ENCODE assay signal across 13 cellular contexts in genomic region chr9:93129691-93130500, GRCh38. TPM values are rescaled to one million over a fixed set of nuclear protein-coding genes. Genes with fewer than 3 reads are reported as not detected.
A peak's percentile ranks its signal among the peaks of the same experiment; 100 is the strongest.
DNase-seq lines count a peak whose midpoint lies in the region; ATAC-seq and TF ChIP-seq lines count a peak whose summit lies in the region.
"Had no signal": no experiment of that assay in that cellular context is flagged by ENCODE, and none has a peak within 500 bp of the region (broad histone marks: within the 10 kb centered on the region; RNA-seq: fewer than 3 reads in every experiment).

No MANE protein-coding gene starts in this region.

- H3K27me3 Mint-ChIP-seq in activated T-cell treated with anti-CD3 and anti-CD28 coated beads, Interleukin-2, amount 50 U/mL, for 4 hours (ENCODE audit: low read depth) = no peaks in the 10 kb centered on the region
- H3K27me3 Mint-ChIP-seq in dendritic cell treated with granulocyte-macrophage colony-stimulating factor and Interleukin-4, amounts not matched to agents 40 ng/mL and 50 ng/mL, for 4 days = no peaks in the 10 kb centered on the region
- no peaks in the 10 kb centered on the region for H3K27me3 Mint-ChIP-seq in naive thymus-derived CD4-positive, alpha-beta T cell
- peaks cover 5% of the 10 kb centered on the region for H3K27me3 Mint-ChIP-seq in WTC11 (ENCODE audit: low read depth)

- H3K4me3 ChIP-seq in naive thymus-derived CD4-positive, alpha-beta T cell (ENCODE audit: low read length) = no peak overlapping the region
- H3K4me3 ChIP-seq in tibial artery = no peak overlapping the region
- H3K4me3 ChIP-seq: SJCRH30 had no signal

- H3K27me3 ChIP-seq in naive thymus-derived CD4-positive, alpha-beta T cell (ENCODE audit: control insufficient read depth in 2 of 2, insufficient read depth in 2 of 2, low read length in 2 of 2) = no peaks in the 10 kb centered on the region
- H3K27me3 ChIP-seq in tibial artery = no peaks in the 10 kb centered on the region
- H3K27me3 ChIP-seq: SJCRH30 had no signal

- H3K27ac Mint-ChIP-seq in dendritic cell treated with granulocyte-macrophage colony-stimulating factor and Interleukin-4, amounts not matched to agents 40 ng/mL and 50 ng/mL, for 4 days = peak overlapping the region; percentile 96
- H3K27ac Mint-ChIP-seq in naive thymus-derived CD4-positive, alpha-beta T cell = peak overlapping the region; percentile 9 to 98 (median 85)
- H3K27ac Mint-ChIP-seq in WTC11 = no peak overlapping the region; the same call in 1 of the 2 replicates

- no peaks in the 10 kb centered on the region for H3K9me3 Mint-ChIP-seq in activated T-cell treated with anti-CD3 and anti-CD28 coated beads, Interleukin-2, amount 50 U/mL, for 4 hours
- H3K9me3 Mint-ChIP-seq in dendritic cell treated with granulocyte-macrophage colony-stimulating factor and Interleukin-4, amounts not matched to agents 40 ng/mL and 50 ng/mL, for 4 days = no peaks in the 10 kb centered on the region
- H3K9me3 Mint-ChIP-seq in naive thymus-derived CD4-positive, alpha-beta T cell = no peaks in the 10 kb centered on the region
- H3K9me3 Mint-ChIP-seq in WTC11 = no peaks in the 10 kb centered on the region

- DNase-seq in activated T-cell treated with anti-CD3 and anti-CD28 coated beads, Interleukin-2, amount 50 U/mL, for 4 hours = no peak
- no peak for DNase-seq in activated T-cell treated with anti-CD3 and anti-CD28 coated beads, Interleukin-2, amount 50 U/mL, for 1 hour
- DNase-seq in naive thymus-derived CD4-positive, alpha-beta T cell = no peak
- DNase-seq in tibial artery (peak in 1 of 2 donors; percentile 72), SHP77 (lab: John Stamatoyannopoulos, UW) (no peak), WTC11 (ENCODE audit: low spot score) (no peak)
- DNase-seq: activated naive CD4-positive, alpha-beta T cell; NCI-H1105; NCI-H526 treated with DMSO at 0.1 percent for 48 hours had no signal

- peaks cover 70% of the 10 kb centered on the region for H3K4me1 Mint-ChIP-seq in activated T-cell treated with anti-CD3 and anti-CD28 coated beads, Interleukin-2, amount 50 U/mL, for 4 hours (ENCODE audit: low read depth)
- peaks cover 87% of the 10 kb centered on the region for H3K4me1 Mint-ChIP-seq in dendritic cell treated with granulocyte-macrophage colony-stimulating factor and Interleukin-4, amounts not matched to agents 40 ng/mL and 50 ng/mL, for 4 days (ENCODE audit: low read depth)
- peaks cover 60 to 88% (median 72%) of the 10 kb centered on the region in 7 donors for H3K4me1 Mint-ChIP-seq in naive thymus-derived CD4-positive, alpha-beta T cell
- peaks cover 44% of the 10 kb centered on the region for H3K4me1 Mint-ChIP-seq in WTC11

- TF ChIP-seq CTCF in tibial artery (IDR thresholded peaks at IDR 0.05) = no peak
- TF ChIP-seq CTCF in WTC11 (IDR thresholded peaks at IDR 0.05) = no peak

- H3K36me3 Mint-ChIP-seq in activated T-cell treated with anti-CD3 and anti-CD28 coated beads, Interleukin-2, amount 50 U/mL, for 4 hours (ENCODE audit: insufficient read depth) = peaks cover 7% of the 10 kb centered on the region
- H3K36me3 Mint-ChIP-seq in dendritic cell treated with granulocyte-macrophage colony-stimulating factor and Interleukin-4, amounts not matched to agents 40 ng/mL and 50 ng/mL, for 4 days (ENCODE audit: low read depth) = peaks cover 91% of the 10 kb centered on the region
- H3K36me3 Mint-ChIP-seq in naive thymus-derived CD4-positive, alpha-beta T cell = peaks cover 0 to 3% (median 0%) of the 10 kb centered on the region in 5 donors
- peaks cover under 1% of the 10 kb centered on the region; the same call in 1 of the 2 replicates for H3K36me3 Mint-ChIP-seq in WTC11

- peaks cover 0 to 9% (median 9%) of the 10 kb centered on the region in 3 experiments for H3K36me3 ChIP-seq in naive thymus-derived CD4-positive, alpha-beta T cell (ENCODE audit: control insufficient read depth in 2 of 3, insufficient read depth in 3 of 3, low read length in 3 of 3)
- peaks cover 5 to 28% (median 15%) of the 10 kb centered on the region in 3 donors for H3K36me3 ChIP-seq in tibial artery
- H3K36me3 ChIP-seq: SJCRH30 had no signal

- ATAC-seq in activated T-cell treated with anti-CD3 and anti-CD28 coated beads, Interleukin-2, amount 50 U/mL, for 4 hours = no peak
- no peak for ATAC-seq in naive thymus-derived CD4-positive, alpha-beta T cell
- ATAC-seq in GM21528 (IDR thresholded peaks at IDR 0.05; ENCODE audit: low FRiP score, unreplicated experiment) = no peak
- no peak for ATAC-seq in WTC11
- ATAC-seq: HCT116 had no signal

- CTCF ChIA-PET in naive thymus-derived CD4-positive, alpha-beta T cell (lab: Charles Lee) = interaction anchor here (0.9 kb wide), 1 partner anchor 10 kb away, joined by 3 read pairs; no protein-coding TSS in a partner anchor
- CTCF ChIA-PET in WTC11 (lab: Charles Lee) = interaction anchor here (0.9 to 1.9 kb wide), 5 partner anchors 10 to 24 kb away, joined by 3 to 9 read pairs (median 4); no protein-coding TSS in a partner anchor

- H3K4me3 Mint-ChIP-seq in activated T-cell treated with anti-CD3 and anti-CD28 coated beads, Interleukin-2, amount 50 U/mL, for 4 hours = peak overlapping the region; percentile 37
- H3K4me3 Mint-ChIP-seq in dendritic cell treated with granulocyte-macrophage colony-stimulating factor and Interleukin-4, amounts not matched to agents 40 ng/mL and 50 ng/mL, for 4 days = peak overlapping the region; percentile 95
- peak overlapping the region in 8 of 10 donors; percentile 2 to 90 (median 58) for H3K4me3 Mint-ChIP-seq in naive thymus-derived CD4-positive, alpha-beta T cell
- no peak overlapping the region for H3K4me3 Mint-ChIP-seq in WTC11

- POLR2A ChIA-PET in naive thymus-derived CD4-positive, alpha-beta T cell (lab: Charles Lee) = interaction anchor here (1.0 to 2.3 kb wide), 4 partner anchors 9 to 19 kb away, joined by 3 to 10 read pairs (median 3); no protein-coding TSS in a partner anchor
- POLR2A ChIA-PET in WTC11 (lab: Charles Lee) = interaction anchor here (0.7 kb wide), 1 partner anchor 35 kb away, joined by 3 read pairs; no protein-coding TSS in a partner anchor

- intact Hi-C loops in dendritic cell treated with granulocyte-macrophage colony-stimulating factor and Interleukin-4, amounts not matched to agents 40 ng/mL and 50 ng/mL, for 4 days (cut with micrococcal nuclease) = loop anchor here (5.0 kb wide), 1 partner anchor 33 kb away; the partner anchor contains the start of gene CARD19
- intact Hi-C loops in naive thymus-derived CD4-positive, alpha-beta T cell (cut with micrococcal nuclease) = loop anchor here (5.0 to 10.0 kb wide), 2 partner anchors 322 to 325 kb away; partner anchors contain the start of genes FAM120A (in 2 of the 2) and FAM120AOS (in 2 of the 2)
- intact Hi-C loops in tibial artery (cut with DNase I; ENCODE audit: low total_unique reads) = no loop called here

- H3K9me3 ChIP-seq in naive thymus-derived CD4-positive, alpha-beta T cell (ENCODE audit: control insufficient read depth in 2 of 3, low read length in 3 of 3) = no peaks in the 10 kb centered on the region
- no peaks in the 10 kb centered on the region for H3K9me3 ChIP-seq in tibial artery
- H3K9me3 ChIP-seq: SJCRH30 had no signal

- H3K4me1 ChIP-seq in naive thymus-derived CD4-positive, alpha-beta T cell (ENCODE audit: control insufficient read depth in 2 of 2, insufficient read depth in 2 of 2, low read length in 2 of 2) = peaks cover 41 to 73% of the 10 kb centered on the region in 2 donors
- H3K4me1 ChIP-seq in tibial artery = peaks cover 5 to 84% (median 74%) of the 10 kb centered on the region in 4 donors

- H3K27ac ChIP-seq in naive thymus-derived CD4-positive, alpha-beta T cell (ENCODE audit: low read depth, low read length) = peak overlapping the region; percentile 29
- H3K27ac ChIP-seq in tibial artery = peak overlapping the region; percentile 23 to 100
- H3K27ac ChIP-seq: SJCRH30 had no signal

TF ChIP-seq in WTC11, 78 proteins besides CTCF, POLR2A, EP300 and RAD21:
- TF ChIP-seq ELF4 (CRISPR knock-in tag; IDR thresholded peaks at IDR 0.05; ENCODE audit: low read depth) = no peak
TF ChIP-seq in WTC11: peak in this region for 0.

RNA-seq across cellular contexts. Expression of gene NINJ1, which starts 4.2 kb away (rescaled TPM):
- total RNA-seq in activated T-cell treated with anti-CD3 and anti-CD28 coated beads, Interleukin-2, amount 50 U/mL, for 4 hours = 10 to 100 TPM; 48.6 to 69.8 (median 50.1) TPM
- total RNA-seq in naive thymus-derived CD4-positive, alpha-beta T cell = 100 to 1,000 TPM in 2 of 5 experiments, 10 to 100 TPM in 3; 30.7 to 163 (median 64.7) TPM
- 100 to 1,000 TPM; 113 to 133 TPM for polyA plus RNA-seq in naive thymus-derived CD4-positive, alpha-beta T cell
- total RNA-seq in WTC11 (2021) = 35.6 to 41.3 TPM (median 37.7 TPM) in 3 replicates

RNA-seq across cellular contexts. Expression of gene CARD19, which starts 33.9 kb away (rescaled TPM):
- 10 to 100 TPM; 25.5 to 33.8 (median 28.4) TPM for total RNA-seq in activated T-cell treated with anti-CD3 and anti-CD28 coated beads, Interleukin-2, amount 50 U/mL, for 4 hours
- total RNA-seq in naive thymus-derived CD4-positive, alpha-beta T cell = 10 to 100 TPM; 43.0 to 90.0 (median 54.1) TPM
- 10 to 100 TPM; 59.2 to 75.6 TPM for polyA plus RNA-seq in naive thymus-derived CD4-positive, alpha-beta T cell
- 30.0 to 34.5 TPM (median 32.8 TPM) in 3 replicates for total RNA-seq in WTC11 (2021)

RNA-seq across cellular contexts. Expression of gene WNK2, which starts 54.0 kb away (rescaled TPM):
- 1 to 10 TPM; 2.7 to 3.3 (median 3.0) TPM for total RNA-seq in activated T-cell treated with anti-CD3 and anti-CD28 coated beads, Interleukin-2, amount 50 U/mL, for 4 hours
- under 1 TPM in 4 of 5 experiments, not detected in 1; 0.32 to 0.83 (median 0.46) TPM for total RNA-seq in naive thymus-derived CD4-positive, alpha-beta T cell
- not detected for polyA plus RNA-seq in naive thymus-derived CD4-positive, alpha-beta T cell
- total RNA-seq in WTC11 (2021) = 113 to 121 TPM (median 120 TPM) in 3 replicates
- total RNA-seq: SJCRH30 had no signal

Comparison
In these comparisons a context has a peak if more than half of its experiments do, and no peak if none do; other contexts are left out.
1. RNA of gene WNK2, which starts 54.0 kb away (total RNA-seq): 113 to 121 TPM in WTC11; 2.7 to 3.3 TPM in activated T-cell treated with anti-CD3 and anti-CD28 coated beads, Interleukin-2, amount 50 U/mL, for 4 hours and 0.32 to 0.83 TPM in naive thymus-derived CD4-positive, alpha-beta T cell; every median in the first group is over 10 times any median in the second.